9 cellular contexts compared by ENCODE assay signal in genomic region chr14:37171678-37172023, GRCh38. TPM values are rescaled to one million over a fixed set of nuclear protein-coding genes. Genes with fewer than 3 reads are reported as not detected.
A peak's percentile ranks its signal among the peaks of the same experiment; 100 is the strongest.
DNase-seq lines count a peak whose midpoint lies in the region; ATAC-seq and TF ChIP-seq lines count a peak whose summit lies in the region.
"Had no signal": no experiment of that assay in that cellular context is flagged by ENCODE, and none has a peak within 500 bp of the region (broad histone marks: within the 10 kb centered on the region; RNA-seq: fewer than 3 reads in every experiment).

No MANE protein-coding gene starts in this region.

- intact Hi-C loops in lower lobe of right lung (cut with DNase I), result no loop called here

- H3K4me1 ChIP-seq in NT2/D1 (ENCODE audit: insufficient read depth, insufficient read length), result no peaks in the 10 kb centered on the region
- H3K4me1 ChIP-seq in endodermal cell (ENCODE audit: control insufficient read depth, insufficient read depth, low read length), result no peaks in the 10 kb centered on the region
- H3K4me1 ChIP-seq in lower lobe of right lung, result peaks cover 20% of the 10 kb centered on the region
- H3K4me1 ChIP-seq in thoracic aorta (ENCODE audit: control insufficient read depth in 1 of 2, low read depth in 2 of 2), result peaks cover 0 to 8% of the 10 kb centered on the region in 2 donors

- H3K36me3 ChIP-seq in NT2/D1 (ENCODE audit: insufficient read depth, insufficient read length, low read length), result no peaks in the 10 kb centered on the region
- H3K36me3 ChIP-seq in endodermal cell (ENCODE audit: control insufficient read depth, insufficient read depth, low read length), result no peaks in the 10 kb centered on the region
- H3K36me3 ChIP-seq in lower lobe of right lung, result no peaks in the 10 kb centered on the region
- H3K36me3 ChIP-seq in thoracic aorta, result no peaks in the 10 kb centered on the region

- H3K27me3 Mint-ChIP-seq in endodermal cell (ENCODE audit: insufficient read depth), result peaks cover 5% of the 10 kb centered on the region
- peaks cover 10 to 23% of the 10 kb centered on the region in 2 donors for H3K27me3 Mint-ChIP-seq in T-cell

- 5 to 6% methylated on average over 2 to 5 of the region's 6 CpGs for WGBS in endodermal cell (ENCODE audit: insufficient coverage in 1 of 2, insufficient read length in 1 of 2), 2 experiments

- H3K9me3 Mint-ChIP-seq in endodermal cell (no peaks in the 10 kb centered on the region), T-cell (peaks cover 0 to 6% (median 1%) of the 10 kb centered on the region in 3 donors)

- H3K4me1 Mint-ChIP-seq in endodermal cell (peaks cover 10% of the 10 kb centered on the region), T-cell (peaks cover 0 to 3% (median 2%) of the 10 kb centered on the region in 3 donors)

- H3K27me3 ChIP-seq in NT2/D1 (ENCODE audit: insufficient read depth, insufficient read length) (no peaks in the 10 kb centered on the region), endodermal cell (ENCODE audit: control insufficient read depth, insufficient read depth, low read length, poor library complexity, severe bottlenecking) (no peaks in the 10 kb centered on the region), lower lobe of right lung (ENCODE audit: low read depth) (peaks cover 7% of the 10 kb centered on the region), thoracic aorta (replicated peaks; ENCODE audit: insufficient read depth) (no peaks in the 10 kb centered on the region)

- peak overlapping the region; percentile 86 for H3K4me3 Mint-ChIP-seq in endodermal cell
- no peak overlapping the region for H3K4me3 Mint-ChIP-seq in T-cell

- peak; percentile 32 to 49 for ATAC-seq in lower lobe of right lung
- no peak for ATAC-seq in thoracic aorta (ENCODE audit: insufficient number of reproducible peaks, low FRiP score, low read depth)
- no peak for ATAC-seq in T-cell (replicated peaks in 1 of 4)
- ATAC-seq in HG02571 (IDR thresholded peaks at IDR 0.05; ENCODE audit: unreplicated experiment), result no peak

- CTCF ChIA-PET in T-cell (lab: Charles Lee), result no interaction called here

- peak overlapping the region; percentile 88 for H3K9ac ChIP-seq in NT2/D1 (ENCODE audit: insufficient read length, low read depth)
- peak overlapping the region; percentile 91 for H3K9ac ChIP-seq in endodermal cell (ENCODE audit: extremely low read depth, low read length, poor library complexity, severe bottlenecking)

- POLR2A ChIA-PET in T-cell (lab: Charles Lee), result no interaction called here

- H3K27ac ChIP-seq in endodermal cell (ENCODE audit: low read depth, low read length), result peak overlapping the region; percentile 91
- H3K27ac ChIP-seq in lower lobe of right lung, result peak overlapping the region; percentile 94
- peak overlapping the region; percentile 77 to 82 for H3K27ac ChIP-seq in thoracic aorta

- no peaks in the 10 kb centered on the region for H3K36me3 Mint-ChIP-seq in endodermal cell (ENCODE audit: low read depth)
- no peaks in the 10 kb centered on the region for H3K36me3 Mint-ChIP-seq in T-cell

- H3K27ac Mint-ChIP-seq in endodermal cell (peak overlapping the region; percentile 99), T-cell (no peak overlapping the region)

- peak overlapping the region; percentile 85 for H3K4me3 ChIP-seq in NT2/D1 (ENCODE audit: insufficient read length, low read depth)
- peak overlapping the region; percentile 87 for H3K4me3 ChIP-seq in endodermal cell (ENCODE audit: low read length)
- H3K4me3 ChIP-seq in lower lobe of right lung, result peak overlapping the region; percentile 73
- peak overlapping the region; percentile 91 for H3K4me3 ChIP-seq in thoracic aorta

- H3K9me3 ChIP-seq in NT2/D1 (ENCODE audit: insufficient read depth, low read length) (no peaks in the 10 kb centered on the region), endodermal cell (ENCODE audit: control insufficient read depth, low read length) (no peaks in the 10 kb centered on the region), lower lobe of right lung (no peaks in the 10 kb centered on the region), thoracic aorta (no peaks in the 10 kb centered on the region)

- TF ChIP-seq CTCF in endodermal cell (conservative IDR thresholded peaks at IDR 0.05), result no peak
- TF ChIP-seq CTCF in lower lobe of right lung (IDR thresholded peaks at IDR 0.05), result no peak
- TF ChIP-seq CTCF in thoracic aorta (IDR thresholded peaks at IDR 0.05), result no peak

- no peak for DNase-seq in NT2/D1 (ENCODE audit: low read depth, low spot score)
- no peak for DNase-seq in endodermal cell
- no peak for DNase-seq in lower lobe of right lung
- no peak for DNase-seq in thoracic aorta (ENCODE audit: low spot score)
- DNase-seq in T-cell, result no peak
- no peak for DNase-seq in RPMI8226
- DNase-seq in SIG-M5 treated with dmso at 0.1 percent for 504 hours (lab: John Stamatoyannopoulos, UW; ENCODE audit: unreplicated experiment), result no peak
- DNase-seq: KBM-7 had no signal

RNA-seq across cellular contexts. Expression of gene SLC25A21, which starts 0.8 kb away (rescaled TPM):
- total RNA-seq in endodermal cell (1 to 10 TPM; 1.9 TPM), lower lobe of right lung (0.38 TPM), thoracic aorta (1 to 10 TPM in 1 of 2 donors, not detected in 1; 1.2 TPM), T-cell (not detected)
- 2.2 TPM for polyA plus RNA-seq in endodermal cell (2013, experiment 1 of 2)
- polyA plus RNA-seq in endodermal cell (2013, experiment 2 of 2), result 1.6 TPM

RNA-seq across cellular contexts. Expression of gene MIPOL1, which starts 26.1 kb away (rescaled TPM):
- total RNA-seq in endodermal cell (10 to 100 TPM; 22.0 to 28.5 TPM), lower lobe of right lung (12.1 TPM), thoracic aorta (10 to 100 TPM; 13.1 to 16.8 TPM), T-cell (under 1 TPM in 4 of 5 donors, not detected in 1; 0.20 to 0.49 (median 0.29) TPM)
- 9.8 TPM for polyA plus RNA-seq in endodermal cell (2013, experiment 1 of 2)
- 9.7 TPM for polyA plus RNA-seq in endodermal cell (2013, experiment 2 of 2)

Comparison
In these comparisons a context has a peak if more than half of its experiments do, and no peak if none do; other contexts are left out.
1. ATAC-seq: peak in lower lobe of right lung (2 of 2); none in thoracic aorta (single experiment), T-cell (0 of 4) and HG02571 (single experiment).
2. Peak in every context shown above with its lines, with median percentiles within 50 percentile points of each other: H3K4me3 ChIP-seq and H3K27ac ChIP-seq.